14 cellular contexts compared by ENCODE assay signal in the genomic region with DNA sequence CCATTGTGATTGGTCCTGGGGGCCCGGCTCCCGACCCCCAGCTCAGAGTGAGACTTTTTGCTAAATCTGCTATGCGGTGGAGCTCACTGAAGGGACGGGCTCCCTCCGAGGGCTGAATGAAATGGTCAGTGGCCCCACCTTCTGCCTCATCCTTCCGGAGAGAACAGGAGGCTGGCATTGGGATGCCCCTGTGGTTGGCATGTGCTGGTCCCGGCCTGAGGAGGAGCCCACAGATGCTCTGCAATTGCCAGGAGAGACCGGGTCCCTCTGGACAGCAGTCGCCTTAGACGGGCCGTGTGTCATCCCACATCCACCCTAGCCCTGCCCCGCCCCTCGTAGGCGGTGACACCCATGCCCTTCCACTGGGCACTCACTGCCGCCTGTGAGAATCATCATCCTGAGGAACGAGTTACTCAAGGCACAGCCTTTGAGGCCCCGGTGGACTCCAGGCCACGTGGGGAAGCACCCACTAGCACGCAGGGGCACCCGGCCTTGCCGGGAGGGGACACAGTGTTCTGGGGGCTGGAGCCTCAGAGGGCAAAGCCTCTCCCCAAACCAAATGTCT.
"Had no signal": no experiment of that assay in that cellular context is flagged by ENCODE, and none has a peak within 500 bp of the region (broad histone marks: within the 10 kb centered on the region; RNA-seq: fewer than 3 reads in every experiment).

No MANE protein-coding gene starts in this region.

- H3K36me3 ChIP-seq: suprapubic skin, thyroid gland had no signal

- H3K27ac ChIP-seq: left ventricle myocardium inferior, suprapubic skin, thyroid gland had no signal

- H3K4me3 ChIP-seq: dorsolateral prefrontal cortex, left ventricle myocardium inferior, suprapubic skin, thyroid gland had no signal

- H3K27ac Mint-ChIP-seq: nephron, type B pancreatic cell had no signal

- H3K27me3 ChIP-seq: dorsolateral prefrontal cortex, thyroid gland had no signal

- H3K4me3 Mint-ChIP-seq: naive B cell, nephron, type B pancreatic cell had no signal

- H3K9me3 ChIP-seq: left ventricle myocardium inferior, suprapubic skin, thyroid gland had no signal

- H3K36me3 Mint-ChIP-seq: naive B cell, type B pancreatic cell had no signal

- DNase-seq: cortex of kidney; effector CD8-positive, alpha-beta T cell; islet precursor cell; left ventricle myocardium inferior; mesendoderm; naive B cell; stimulated activated CD4-positive, alpha-beta T cell treated with anti-CD3 and anti-CD28 coated beads, Interleukin-2, amount 100 ng/mL, for 48 hours; stimulated activated naive CD4-positive, alpha-beta T cell treated with Interleukin-2 at 50 U/mL for 16 hours; thyroid gland had no signal

- H3K9me3 Mint-ChIP-seq: naive B cell, nephron, type B pancreatic cell had no signal

- ATAC-seq: right cardiac atrium had no signal
